Comparison of ENCODE assay signal across 1 cellular context in the genomic region with DNA sequence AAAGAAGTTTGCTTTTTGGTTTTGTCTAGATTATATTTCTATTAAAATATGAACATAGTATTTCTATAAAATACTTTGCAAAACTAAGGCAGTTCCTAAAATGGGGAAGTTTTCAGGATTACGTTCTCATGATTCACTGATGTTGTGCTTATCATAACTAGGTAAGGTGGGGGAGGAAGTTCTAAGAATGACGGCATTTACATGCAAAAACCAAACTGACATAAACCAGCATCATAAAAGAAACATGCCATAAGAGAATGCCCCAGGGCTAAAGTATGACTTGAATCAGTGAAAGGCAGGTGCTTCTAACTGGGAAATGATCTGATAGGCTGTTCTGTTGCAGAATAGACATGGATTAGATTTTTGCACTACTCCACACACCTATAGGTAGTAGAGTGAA.
TF ChIP-seq lines count a peak whose summit lies in the region.

No MANE protein-coding gene starts in this region.

TF ChIP-seq in GM23338, 12 proteins besides CTCF, POLR2A, EP300 and RAD21:
- TF ChIP-seq ZNF462 (CRISPR knock-in tag; IDR thresholded peaks at IDR 0.05), result no peak
- no peak for TF ChIP-seq EZH2 (IDR thresholded peaks at IDR 0.05; ENCODE audit: low read depth, unreplicated experiment)
- TF ChIP-seq, protein P1, sequence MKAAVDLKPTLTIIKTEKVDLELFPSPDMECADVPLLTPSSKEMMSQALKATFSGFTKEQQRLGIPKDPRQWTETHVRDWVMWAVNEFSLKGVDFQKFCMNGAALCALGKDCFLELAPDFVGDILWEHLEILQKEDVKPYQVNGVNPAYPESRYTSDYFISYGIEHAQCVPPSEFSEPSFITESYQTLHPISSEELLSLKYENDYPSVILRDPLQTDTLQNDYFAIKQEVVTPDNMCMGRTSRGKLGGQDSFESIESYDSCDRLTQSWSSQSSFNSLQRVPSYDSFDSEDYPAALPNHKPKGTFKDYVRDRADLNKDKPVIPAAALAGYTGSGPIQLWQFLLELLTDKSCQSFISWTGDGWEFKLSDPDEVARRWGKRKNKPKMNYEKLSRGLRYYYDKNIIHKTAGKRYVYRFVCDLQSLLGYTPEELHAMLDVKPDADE (IDR thresholded peaks at IDR 0.05), result no peak
- no peak for TF ChIP-seq NANOG (IDR thresholded peaks at IDR 0.05; ENCODE audit: borderline replicate concordance)
